ENCODE assay signal across 13 cellular contexts in genomic region chr12:117042171-117042809, GRCh38. TPM values are rescaled to one million over a fixed set of nuclear protein-coding genes. Genes with fewer than 3 reads are reported as not detected.
A peak's percentile ranks its signal among the peaks of the same experiment; 100 is the strongest.
DNase-seq lines count a peak whose midpoint lies in the region; ATAC-seq, FAIRE-seq and TF ChIP-seq lines count a peak whose summit lies in the region.
"Had no signal": no experiment of that assay in that cellular context is flagged by ENCODE, and none has a peak within 500 bp of the region (broad histone marks: within the 10 kb centered on the region; RNA-seq: fewer than 3 reads in every experiment).

No MANE protein-coding gene starts in this region.

- H3K9ac ChIP-seq in MM.1S (ENCODE audit: low read length), result no peak overlapping the region

- no peaks in the 10 kb centered on the region for H3K4me1 ChIP-seq in MM.1S (ENCODE audit: low read length)
- H3K4me1 ChIP-seq in A673 (ENCODE audit: insufficient read depth, low read length, poor library complexity, severe bottlenecking), result peaks cover 6% of the 10 kb centered on the region

- H3K36me3 ChIP-seq in MM.1S (replicated peaks; ENCODE audit: insufficient read depth, low read length) (no peaks in the 10 kb centered on the region), A673 (ENCODE audit: insufficient read depth, low read length, poor library complexity, severe bottlenecking) (no peaks in the 10 kb centered on the region)

- H3K27me3 ChIP-seq in MM.1S (replicated peaks; ENCODE audit: insufficient read depth, low read length) (no peaks in the 10 kb centered on the region), A673 (replicated peaks; ENCODE audit: insufficient read depth, low read depth, low read length, poor library complexity) (no peaks in the 10 kb centered on the region)

- H3K4me3 ChIP-seq in retinal pigment epithelial cell (ENCODE audit: low read length), result no peak overlapping the region
- H3K4me3 ChIP-seq in MM.1S (ENCODE audit: low read length), result no peak overlapping the region
- H3K4me3 ChIP-seq in A673 (ENCODE audit: low read depth, low read length, poor library complexity, severe bottlenecking), result no peak overlapping the region
- H3K4me3 ChIP-seq: GM23338 had no signal

- no peaks in the 10 kb centered on the region for H3K79me2 ChIP-seq in MM.1S (ENCODE audit: low read length)

- FAIRE-seq in RCC 7860 (lab: Jason Lieb, UNC), result no peak

- ATAC-seq in left cardiac atrium (peak; percentile 41 to 90), HG03521 (IDR thresholded peaks at IDR 0.05; ENCODE audit: unreplicated experiment) (no peak)
- ATAC-seq: GM23338; naive thymus-derived CD8-positive, alpha-beta T cell had no signal

- POLR2A ChIA-PET in HEK293T (lab: Yijun Ruan, JAX), result no interaction called here
- POLR2A ChIA-PET in A673 (lab: Charles Lee; ENCODE audit: low non-redundant PET), result no interaction called here

- intact Hi-C loops in left cardiac atrium (cut with DNase I), result no loop called here
- intact Hi-C loops in A673 (cut with micrococcal nuclease; ENCODE audit: unreplicated experiment), result no loop called here

- CTCF ChIA-PET in HEK293T (lab: Yijun Ruan, JAX), result no interaction called here
- CTCF ChIA-PET in A673 (lab: Charles Lee), result no interaction called here

- no peaks in the 10 kb centered on the region for H3F3A ChIP-seq in MM.1S (ENCODE audit: insufficient read depth, low read length)

- H3K9me2 ChIP-seq in MM.1S (replicated peaks; ENCODE audit: insufficient read depth, low read length), result no peaks in the 10 kb centered on the region

- H3K27ac ChIP-seq in MM.1S (ENCODE audit: low read length), result no peak overlapping the region
- H3K27ac ChIP-seq in A673 (ENCODE audit: low read depth, low read length, poor library complexity, severe bottlenecking), result no peak overlapping the region

- H3K4me2 ChIP-seq in MM.1S (ENCODE audit: low read depth, low read length), result no peak overlapping the region
- H3K4me2 ChIP-seq: GM23338 had no signal

- no TSS peak for BruUV-seq in A673 (replicated peaks; lab: Mats Ljungman, UMichigan)

- H3K9me3 ChIP-seq in MM.1S (replicated peaks; ENCODE audit: insufficient read depth, low read length) (no peaks in the 10 kb centered on the region), A673 (ENCODE audit: low read depth, low read length, poor library complexity, severe bottlenecking) (no peaks in the 10 kb centered on the region)

- DNase-seq in ELR (ENCODE audit: low read depth) (peak; percentile 24), RCC 7860 (ENCODE audit: low spot score) (peak; percentile 24), left cardiac atrium (peak; percentile 66), retinal pigment epithelial cell (ENCODE audit: low read depth) (peak; percentile 29), MM.1S (no peak), HEK293T (ENCODE audit: extremely low spot score) (no peak), A673 (ENCODE audit: low spot score) (no peak)
- DNase-seq: aorta, Karpas-422, NCI-H2171 treated with DMSO at 0.1 percent for 48 hours had no signal

- no peak overlapping the region for H2AFZ ChIP-seq in MM.1S (ENCODE audit: low read length)
- H2AFZ ChIP-seq: GM23338 had no signal

- H4K20me1 ChIP-seq in MM.1S (ENCODE audit: insufficient read depth, low read length), result no peaks in the 10 kb centered on the region

- TF ChIP-seq CTCF in retinal pigment epithelial cell (conservative IDR thresholded peaks at IDR 0.05; ENCODE audit: low read depth, low read length), result no peak
- TF ChIP-seq CTCF in MM.1S (IDR thresholded peaks at IDR 0.05; ENCODE audit: low read length), result no peak
- TF ChIP-seq CTCF in A673 (conservative IDR thresholded peaks at IDR 0.05; ENCODE audit: low read depth, low read length), result no peak

TF ChIP-seq in HEK293T, 16 proteins besides CTCF, POLR2A, EP300 and RAD21:
- TF ChIP-seq NFRKB (IDR thresholded peaks at IDR 0.05) (no peak), ZNF384 (IDR thresholded peaks at IDR 0.05) (no peak), BHLHE40 (IDR thresholded peaks at IDR 0.05; ENCODE audit: borderline replicate concordance) (no peak), SP1 (IDR thresholded peaks at IDR 0.05) (no peak), PKNOX1 (IDR thresholded peaks at IDR 0.05) (no peak), SUZ12 (IDR thresholded peaks at IDR 0.05) (no peak), FOXK2 (IDR thresholded peaks at IDR 0.05) (no peak), L3MBTL2 (conservative IDR thresholded peaks at IDR 0.05) (no peak), FOXA1 (IDR thresholded peaks at IDR 0.05) (no peak), HDGF (IDR thresholded peaks at IDR 0.05; ENCODE audit: borderline replicate concordance) (no peak)

RNA-seq across cellular contexts. Expression of gene TESC, which starts 56.9 kb away (rescaled TPM):
- total RNA-seq in left cardiac atrium, result 10 to 100 TPM; 35.1 to 41.2 TPM
- total RNA-seq in A673 (2021), result not detected in 2 replicates
- total RNA-seq: naive thymus-derived CD8-positive, alpha-beta T cell had no signal

Comparison
In these comparisons a context has a peak if more than half of its experiments do, and no peak if none do; other contexts are left out.
1. DNase-seq: peak in ELR (single experiment), RCC 7860 (single experiment), left cardiac atrium (single experiment) and retinal pigment epithelial cell (single experiment); none in MM.1S (single experiment), HEK293T (single experiment) and A673 (single experiment).
2. RNA of gene TESC, which starts 56.9 kb away (total RNA-seq): 35.1 to 41.2 TPM in left cardiac atrium; not detected in A673; every median in the first group is over 10 times any median in the second.